8 cellular contexts compared by ENCODE assay signal in the genomic region with DNA sequence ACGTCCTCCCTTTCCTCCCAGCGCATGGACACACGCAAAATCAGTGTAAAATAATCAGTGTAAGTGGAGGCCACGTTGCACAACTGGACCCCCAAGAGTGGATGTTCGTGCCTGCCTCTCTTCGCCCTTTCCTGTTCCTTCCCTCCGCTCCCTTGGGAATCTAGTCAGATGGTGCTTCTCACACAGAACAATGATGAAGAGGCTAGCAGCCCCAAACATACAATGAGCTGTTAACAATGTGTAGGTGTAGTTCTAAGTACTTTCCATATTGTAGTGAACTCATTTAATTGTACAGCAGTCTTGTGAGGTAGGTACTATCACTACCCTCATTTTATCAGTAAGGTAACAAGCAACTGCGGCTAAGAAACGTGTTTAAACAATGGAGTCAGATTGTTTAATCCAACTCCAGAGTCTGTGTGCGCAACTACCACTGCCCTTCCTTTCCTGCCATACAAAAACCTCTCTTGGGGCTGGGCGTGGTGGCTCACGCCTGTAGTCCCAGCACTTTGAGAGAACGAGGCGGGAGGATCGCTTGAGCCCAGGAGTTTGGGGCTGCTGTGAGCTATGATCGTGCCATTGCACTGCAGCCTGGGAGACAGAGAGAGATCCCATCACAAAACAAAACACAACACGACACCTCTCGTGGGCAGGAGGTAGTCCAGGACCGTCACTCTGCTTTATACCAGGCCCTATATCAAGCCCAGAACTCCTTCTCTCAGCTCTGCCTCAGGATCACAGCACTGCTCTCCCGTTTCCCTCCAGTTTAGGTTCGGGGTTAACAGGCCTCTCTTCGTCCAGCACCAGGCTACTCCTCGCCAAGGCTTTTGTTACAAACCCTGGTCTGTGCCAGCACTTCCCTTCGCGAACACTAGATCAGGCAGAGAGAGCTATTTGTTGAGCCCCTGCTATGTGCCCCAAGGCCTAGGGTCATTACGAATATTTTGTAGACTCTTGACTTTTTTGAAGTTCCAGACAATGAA. TPM values are rescaled to one million over a fixed set of nuclear protein-coding genes. Genes with fewer than 3 reads are reported as not detected.
DNase-seq lines count a peak whose midpoint lies in the region; ATAC-seq and TF ChIP-seq lines count a peak whose summit lies in the region.

No MANE protein-coding gene starts in this region.

- H3K4me1 ChIP-seq in HEK293 (ENCODE audit: control insufficient read depth, insufficient read depth, low read length), result no peaks in the 10 kb centered on the region

- peaks cover 6% of the 10 kb centered on the region for H3K4me1 Mint-ChIP-seq in activated CD8-positive, alpha-beta T cell treated with anti-CD3 and anti-CD28 coated beads for 36 hours (ENCODE audit: low read depth)

- no peak overlapping the region for H3K27ac Mint-ChIP-seq in activated CD8-positive, alpha-beta T cell treated with anti-CD3 and anti-CD28 coated beads for 36 hours

- H3K4me3 Mint-ChIP-seq in activated CD8-positive, alpha-beta T cell treated with anti-CD3 and anti-CD28 coated beads for 36 hours, result peak overlapping the region; percentile 61

- DNase-seq in Ammon's horn (ENCODE audit: low spot score) (peak; percentile 40), cardiac septum (ENCODE audit: low spot score) (peak; percentile 82), pons (ENCODE audit: low spot score) (peak; percentile 66), occipital lobe (lab: John Stamatoyannopoulos, UW) (no peak), G401 (ENCODE audit: low spot score) (no peak), NCI-H2196 (lab: John Stamatoyannopoulos, UW; ENCODE audit: unreplicated experiment) (no peak)
- no peak for DNase-seq in activated CD8-positive, alpha-beta T cell treated with anti-CD3 and anti-CD28 coated beads for 36 hours

- no peaks in the 10 kb centered on the region for H3K36me3 ChIP-seq in HEK293 (ENCODE audit: control insufficient read depth in 2 of 2, insufficient read depth in 1 of 2, low read length in 2 of 2)

- H3K36me3 Mint-ChIP-seq in activated CD8-positive, alpha-beta T cell treated with anti-CD3 and anti-CD28 coated beads for 36 hours (ENCODE audit: low read depth), result no peaks in the 10 kb centered on the region

- TF ChIP-seq CTCF in HEK293 (tag by site-specific recombination; IDR thresholded peaks at IDR 0.05), result no peak
- TF ChIP-seq CTCF in activated CD8-positive, alpha-beta T cell treated with anti-CD3 and anti-CD28 coated beads for 36 hours (IDR thresholded peaks at IDR 0.05), result no peak

- in situ Hi-C loops in G401 (cut with HindIII; ENCODE audit: low sequenced_read_pairs), result no loop called here

- H3K9me3 ChIP-seq in HEK293 (ENCODE audit: control insufficient read depth, insufficient read depth, low read depth, low read length), result no peaks in the 10 kb centered on the region

- H3K27ac ChIP-seq in HEK293 (ENCODE audit: extremely low read depth, low read depth, low read length), result peak overlapping the region; percentile 69; the same call in 1 of the 2 replicates

- peak overlapping the region; percentile 68 for H3K4me3 ChIP-seq in HEK293 (ENCODE audit: low read depth, low read length)

- intact Hi-C loops in activated CD8-positive, alpha-beta T cell treated with anti-CD3 and anti-CD28 coated beads for 36 hours (cut with micrococcal nuclease), result no loop called here
- intact Hi-C loops in cardiac septum (cut with DNase I), result loop anchor here (5.0 kb wide), 3 partner anchors 84 to 149 kb away; partner anchors contain the start of genes NT5C3A and RP9

- peak; percentile 34 for ATAC-seq in activated CD8-positive, alpha-beta T cell treated with anti-CD3 and anti-CD28 coated beads for 36 hours

- CTCF ChIA-PET in HEK293 (lab: Yijun Ruan, JAX), result interaction anchor here (1.1 to 1.3 kb wide), 2 partner anchors 16 to 112 kb away, joined by 4 read pairs; no protein-coding TSS in a partner anchor
- CTCF ChIA-PET in activated CD8-positive, alpha-beta T cell treated with anti-CD3 and anti-CD28 coated beads for 36 hours (lab: Charles Lee), result interaction anchor here (0.7 to 3.0 kb wide), 4 partner anchors 14 to 150 kb away, joined by 3 to 6 read pairs (median 4); no protein-coding TSS in a partner anchor

- no peaks in the 10 kb centered on the region for H3K9me3 Mint-ChIP-seq in activated CD8-positive, alpha-beta T cell treated with anti-CD3 and anti-CD28 coated beads for 36 hours

- H3K27me3 Mint-ChIP-seq in activated CD8-positive, alpha-beta T cell treated with anti-CD3 and anti-CD28 coated beads for 36 hours, result peaks cover 33% of the 10 kb centered on the region

- POLR2A ChIA-PET in HEK293 (lab: Yijun Ruan, JAX), result interaction anchor here (1.5 to 2.3 kb wide), 2 partner anchors 16 to 104 kb away, joined by 7 to 15 read pairs; partner anchors contain the start of gene NT5C3A
- POLR2A ChIA-PET in activated CD8-positive, alpha-beta T cell treated with anti-CD3 and anti-CD28 coated beads for 36 hours (lab: Charles Lee), result no interaction called here

TF ChIP-seq in HEK293, 187 proteins besides CTCF, POLR2A, EP300 and RAD21:
- TF ChIP-seq ZNF335 (tag by site-specific recombination; conservative IDR thresholded peaks at IDR 0.05) (peak; percentile 88), KLF17 (tag by site-specific recombination; IDR thresholded peaks at IDR 0.05) (0 out of 2 replicates have a peak, but pooled peaks have one; percentile 28), ZBTB17 (tag by site-specific recombination; IDR thresholded peaks at IDR 0.05) (peak; percentile 19; the same call in 1 of the 2 replicates), ZNF366 (tag by site-specific recombination; conservative IDR thresholded peaks at IDR 0.05) (peak; percentile 44; the same call in 1 of the 2 replicates), GLIS1 (tag by site-specific recombination; IDR thresholded peaks at IDR 0.05) (peak; percentile 38; the same call in 1 of the 2 replicates), ZNF2 (tag by site-specific recombination; IDR thresholded peaks at IDR 0.05) (no peak), ZBTB48 (tag by site-specific recombination; IDR thresholded peaks at IDR 0.05) (peak; percentile 16; the same call in 1 of the 2 replicates), PRDM10 (tag by site-specific recombination; IDR thresholded peaks at IDR 0.05) (peak; percentile 61; the same call in 1 of the 2 replicates), WT1 (tag by site-specific recombination; IDR thresholded peaks at IDR 0.05) (peak; percentile 4; the same call in 1 of the 2 replicates), SALL2 (tag by site-specific recombination; IDR thresholded peaks at IDR 0.05; ENCODE audit: borderline replicate concordance) (no peak)

RNA-seq across cellular contexts. Expression of gene FKBP9, which starts 1.1 kb away (rescaled TPM):
- under 1 TPM in 1 of 2 experiments, not detected in 1; 0.47 TPM for total RNA-seq in activated CD8-positive, alpha-beta T cell treated with anti-CD3 and anti-CD28 coated beads for 36 hours
- total RNA-seq in cardiac septum (137 TPM), occipital lobe (29.0 TPM)
- 87.3 and 89.2 TPM in 2 replicates for total RNA-seq in G401 (2014; rRNA removed; shearing (Covaris generic))

Comparison
In these comparisons a context has a peak if more than half of its experiments do, and no peak if none do; other contexts are left out.
1. DNase-seq: peak in Ammon's horn (single experiment), cardiac septum (single experiment) and pons (single experiment); none in activated CD8-positive, alpha-beta T cell treated with anti-CD3 and anti-CD28 coated beads for 36 hours (single experiment), occipital lobe (single experiment), G401 (single experiment) and NCI-H2196 (single experiment).
2. RNA of gene FKBP9, which starts 1.1 kb away (total RNA-seq): 137 TPM in cardiac septum (single experiment), 87.3 to 89.2 TPM in G401 and 29.0 TPM in occipital lobe (single experiment); 0.47 TPM in activated CD8-positive, alpha-beta T cell treated with anti-CD3 and anti-CD28 coated beads for 36 hours; every median in the first group is over 10 times any median in the second.